In genomic region chr12:76346798-76347420, GRCh38 we compare ENCODE assay signal across 1 cellular context.
TF ChIP-seq lines count a peak whose summit lies in the region.

No MANE protein-coding gene starts in this region.

TF ChIP-seq in SK-N-SH treated with all-trans-retinoic acid at 6 μM for 48 hours, 23 proteins besides CTCF, POLR2A, EP300 and RAD21 (continued from another document):
- TF ChIP-seq TSHZ2 (CRISPR knock-in tag; IDR thresholded peaks at IDR 0.05) (no peak), SNAI2 (CRISPR knock-in tag; IDR thresholded peaks at IDR 0.05) (no peak), OSR1 (CRISPR knock-in tag; IDR thresholded peaks at IDR 0.05) (no peak), PPARA (CRISPR knock-in tag; IDR thresholded peaks at IDR 0.05; ENCODE audit: borderline replicate concordance) (no peak), CSDC2 (CRISPR knock-in tag; IDR thresholded peaks at IDR 0.05) (no peak), CSRNP3 (CRISPR knock-in tag; IDR thresholded peaks at IDR 0.05) (no peak), ZNF565 (CRISPR knock-in tag; conservative IDR thresholded peaks at IDR 0.05; ENCODE audit: low read depth) (no peak), ISL1 (CRISPR knock-in tag; IDR thresholded peaks at IDR 0.05) (no peak), CREB5 (CRISPR knock-in tag; IDR thresholded peaks at IDR 0.05; ENCODE audit: low read depth) (no peak)
